Comparison of ENCODE assay signal across 11 cellular contexts in the genomic region with DNA sequence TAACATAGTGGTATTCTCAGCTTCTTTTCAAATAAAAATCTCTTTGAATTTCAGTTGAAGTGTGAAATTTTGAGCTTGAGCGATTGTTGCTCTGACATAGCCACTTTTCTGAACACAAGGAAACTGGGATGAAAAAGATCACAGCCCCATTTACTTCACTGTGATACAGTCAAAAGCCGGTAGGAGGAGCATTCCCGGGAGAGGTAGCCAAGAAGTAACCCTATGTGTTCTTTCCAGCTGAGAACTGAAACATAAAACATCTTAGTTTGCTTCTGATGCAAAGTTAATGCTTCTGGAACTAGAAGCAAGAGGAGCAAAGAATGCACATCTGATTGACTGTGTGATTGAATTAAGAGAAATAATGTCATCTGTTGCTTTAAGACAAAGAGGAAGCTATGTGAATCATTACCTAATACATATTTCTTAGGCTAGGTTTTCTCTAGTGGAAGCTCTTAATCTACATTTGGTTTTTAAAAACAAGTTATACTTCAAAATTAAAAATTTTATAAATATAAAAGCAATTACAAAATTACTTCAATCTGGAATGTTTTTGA.
DNase-seq lines count a peak whose midpoint lies in the region; ATAC-seq, FAIRE-seq and TF ChIP-seq lines count a peak whose summit lies in the region.
"Had no signal": no experiment of that assay in that cellular context is flagged by ENCODE, and none has a peak within 500 bp of the region (broad histone marks: within the 10 kb centered on the region; RNA-seq: fewer than 3 reads in every experiment).

No MANE protein-coding gene starts in this region.

- H3K9me3 ChIP-seq in fibroblast of lung (ENCODE audit: control insufficient read depth, insufficient read depth, low read depth, low read length) (no peaks in the 10 kb centered on the region), GM23248 (ENCODE audit: low read depth) (no peaks in the 10 kb centered on the region)

- H3K27me3 ChIP-seq in H7 (ENCODE audit: control insufficient read depth, insufficient read depth, low read length) (no peaks in the 10 kb centered on the region), fibroblast of lung (ENCODE audit: control insufficient read depth, insufficient read depth, low read length) (no peaks in the 10 kb centered on the region), GM23248 (replicated peaks; ENCODE audit: insufficient read depth) (no peaks in the 10 kb centered on the region)

- no peaks in the 10 kb centered on the region for H3K9me3 Mint-ChIP-seq in neural crest cell
- peaks cover 4% of the 10 kb centered on the region for H3K9me3 Mint-ChIP-seq in activated T-cell treated with anti-CD3 and anti-CD28 coated beads, Interleukin-2, amount 50 U/mL, for 4 hours
- H3K9me3 Mint-ChIP-seq in stimulated activated naive CD8-positive, alpha-beta T cell treated with anti-CD3 and anti-CD28 coated beads, Interleukin-15, amount 100 ng/mL, for 72 hours = no peaks in the 10 kb centered on the region

- peaks cover 26% of the 10 kb centered on the region for H3K4me1 Mint-ChIP-seq in neural crest cell
- no peaks in the 10 kb centered on the region for H3K4me1 Mint-ChIP-seq in activated T-cell treated with anti-CD3 and anti-CD28 coated beads, Interleukin-2, amount 50 U/mL, for 4 hours (ENCODE audit: low read depth)
- no peaks in the 10 kb centered on the region for H3K4me1 Mint-ChIP-seq in stimulated activated naive CD8-positive, alpha-beta T cell treated with anti-CD3 and anti-CD28 coated beads, Interleukin-15, amount 100 ng/mL, for 72 hours
- H3K4me1 Mint-ChIP-seq: naive B cell had no signal

- FAIRE-seq in RCC 7860 (lab: Jason Lieb, UNC) = peak; percentile 33

- H3K9ac ChIP-seq in fibroblast of lung (ENCODE audit: insufficient read depth, low read length) (no peak overlapping the region), GM23248 (no peak overlapping the region)

- peak; percentile 19 for DNase-seq in H7
- no peak for DNase-seq in RCC 7860 (ENCODE audit: low spot score)
- DNase-seq in fibroblast of lung (ENCODE audit: low read depth in 2 of 2) = peak; percentile 15 to 31
- DNase-seq in neural crest cell (ENCODE audit: low read depth, low spot score) = peak; percentile 20
- no peak for DNase-seq in activated T-cell treated with anti-CD3 and anti-CD28 coated beads, Interleukin-2, amount 50 U/mL, for 4 hours
- DNase-seq in stimulated activated naive CD8-positive, alpha-beta T cell treated with anti-CD3 and anti-CD28 coated beads, Interleukin-15, amount 100 ng/mL, for 72 hours = no peak
- DNase-seq in GM23248 = no peak
- DNase-seq: naive B cell; NCI-H2081 treated with DMSO at 0.1 percent for 48 hours; stimulated activated CD4-positive, alpha-beta T cell treated with anti-CD3 and anti-CD28 coated beads, Interleukin-2, amount 100 ng/mL, for 24 hours had no signal

- no peaks in the 10 kb centered on the region for H3F3A ChIP-seq in GM23248 (ENCODE audit: insufficient read depth)

- H3K4me1 ChIP-seq in fibroblast of lung (ENCODE audit: control insufficient read depth, extremely low read depth, insufficient read depth, low read length) (no peaks in the 10 kb centered on the region), GM23248 (ENCODE audit: insufficient read depth) (no peaks in the 10 kb centered on the region)

- H3K79me2 ChIP-seq in fibroblast of lung (ENCODE audit: control insufficient read depth, insufficient read depth, low read length) = no peaks in the 10 kb centered on the region
- H3K79me2 ChIP-seq in GM23248 (ENCODE audit: insufficient read depth) = no peaks in the 10 kb centered on the region

- H3K36me3 ChIP-seq in H7 (replicated peaks; ENCODE audit: control insufficient read depth, insufficient read depth, low read length) (no peaks in the 10 kb centered on the region), fibroblast of lung (ENCODE audit: control insufficient read depth, insufficient read depth, low read length) (no peaks in the 10 kb centered on the region), GM23248 (ENCODE audit: low read depth) (no peaks in the 10 kb centered on the region)

- no peak for ATAC-seq in activated T-cell treated with anti-CD3 and anti-CD28 coated beads, Interleukin-2, amount 50 U/mL, for 4 hours
- ATAC-seq in stimulated activated naive CD8-positive, alpha-beta T cell treated with anti-CD3 and anti-CD28 coated beads, Interleukin-15, amount 100 ng/mL, for 72 hours = no peak
- ATAC-seq in HG03432 (IDR thresholded peaks at IDR 0.05; ENCODE audit: unreplicated experiment) = no peak

- H3K4me2 ChIP-seq in fibroblast of lung (ENCODE audit: extremely low read depth, insufficient read depth, low read length) = no peak overlapping the region
- no peak overlapping the region for H3K4me2 ChIP-seq in GM23248 (ENCODE audit: unreplicated experiment)

- H3K27ac Mint-ChIP-seq in neural crest cell (ENCODE audit: unreplicated experiment) = no peak overlapping the region
- H3K27ac Mint-ChIP-seq in stimulated activated naive CD8-positive, alpha-beta T cell treated with anti-CD3 and anti-CD28 coated beads, Interleukin-15, amount 100 ng/mL, for 72 hours = no peak overlapping the region
- H3K27ac Mint-ChIP-seq: naive B cell had no signal

- H3K9me2 ChIP-seq in GM23248 (ENCODE audit: insufficient read depth) = no peaks in the 10 kb centered on the region

- in situ Hi-C loops in GM23248 (cut with MboI) = no loop called here

- 6 to 9% methylated on average over 3 of the region's 3 CpGs for WGBS in GM23248 (ENCODE audit: low coverage in 1 of 2, low lambda C conversion rate in 2 of 2, missing lambda C conversion rate in 2 of 2), 2 experiments

- H3K36me3 Mint-ChIP-seq in neural crest cell (ENCODE audit: low read depth) = no peaks in the 10 kb centered on the region
- H3K36me3 Mint-ChIP-seq in activated T-cell treated with anti-CD3 and anti-CD28 coated beads, Interleukin-2, amount 50 U/mL, for 4 hours (ENCODE audit: insufficient read depth) = no peaks in the 10 kb centered on the region
- H3K36me3 Mint-ChIP-seq: naive B cell had no signal

- TF ChIP-seq CTCF in fibroblast of lung (conservative IDR thresholded peaks at IDR 0.05 in 1 of 2, IDR thresholded peaks at IDR 0.05 in 1 of 2; ENCODE audit: low read depth in 1 of 2, low read length in 2 of 2) (peak; percentile 43 to 63), neural crest cell (conservative IDR thresholded peaks at IDR 0.05) (peak; percentile 62)

- H3K4me3 ChIP-seq in H7 (ENCODE audit: insufficient read depth, low read depth, low read length) (no peak overlapping the region), fibroblast of lung (replicated peaks in 1 of 4; ENCODE audit: control extremely low read depth in 1 of 4, insufficient read depth in 1 of 4, low read depth in 3 of 4, low read length in 4 of 4) (no peak overlapping the region), GM23248 (no peak overlapping the region)

- H3K27ac ChIP-seq in fibroblast of lung (ENCODE audit: insufficient read depth, low read length) = no peak overlapping the region
- H3K27ac ChIP-seq in GM23248 = no peak overlapping the region

- H2AFZ ChIP-seq in fibroblast of lung (ENCODE audit: low read length) = no peak overlapping the region
- H2AFZ ChIP-seq in GM23248 = no peak overlapping the region

- no peak overlapping the region for H3K4me3 Mint-ChIP-seq in neural crest cell
- H3K4me3 Mint-ChIP-seq in activated T-cell treated with anti-CD3 and anti-CD28 coated beads, Interleukin-2, amount 50 U/mL, for 4 hours = no peak overlapping the region
- H3K4me3 Mint-ChIP-seq in stimulated activated naive CD8-positive, alpha-beta T cell treated with anti-CD3 and anti-CD28 coated beads, Interleukin-15, amount 100 ng/mL, for 72 hours = no peak overlapping the region
- H3K4me3 Mint-ChIP-seq: naive B cell had no signal

- no peaks in the 10 kb centered on the region for H3K27me3 Mint-ChIP-seq in neural crest cell (ENCODE audit: low read depth)
- no peaks in the 10 kb centered on the region for H3K27me3 Mint-ChIP-seq in activated T-cell treated with anti-CD3 and anti-CD28 coated beads, Interleukin-2, amount 50 U/mL, for 4 hours (ENCODE audit: low read depth)
- no peaks in the 10 kb centered on the region for H3K27me3 Mint-ChIP-seq in stimulated activated naive CD8-positive, alpha-beta T cell treated with anti-CD3 and anti-CD28 coated beads, Interleukin-15, amount 100 ng/mL, for 72 hours
- H3K27me3 Mint-ChIP-seq: naive B cell had no signal

- H4K20me1 ChIP-seq in fibroblast of lung (ENCODE audit: control insufficient read depth, extremely low read depth, insufficient read depth, low read length) (no peaks in the 10 kb centered on the region), GM23248 (ENCODE audit: insufficient read depth) (no peaks in the 10 kb centered on the region)

Comparison
In these comparisons a context has a peak if more than half of its experiments do, and no peak if none do; other contexts are left out.
1. DNase-seq: peak in H7 (single experiment), fibroblast of lung (2 of 2) and neural crest cell (single experiment); none in RCC 7860 (single experiment), activated T-cell treated with anti-CD3 and anti-CD28 coated beads, Interleukin-2, amount 50 U/mL, for 4 hours (single experiment), stimulated activated naive CD8-positive, alpha-beta T cell treated with anti-CD3 and anti-CD28 coated beads, Interleukin-15, amount 100 ng/mL, for 72 hours (0 of 2) and GM23248 (single experiment).